Comparison of ENCODE assay signal across 1 cellular context in genomic region chr17:40218740-40219072, GRCh38.
TF ChIP-seq lines count a peak whose summit lies in the region.

No MANE protein-coding gene starts in this region.

TF ChIP-seq in H1, 55 proteins besides CTCF, POLR2A, EP300 and RAD21 (continued from another document):
- TF ChIP-seq MAFK (IDR thresholded peaks at IDR 0.05; ENCODE audit: low read depth, low read length): no peak
- TF ChIP-seq SIN3A (conservative IDR thresholded peaks at IDR 0.05 in 1 of 2, IDR thresholded peaks at IDR 0.05 in 1 of 2; ENCODE audit: low read depth in 1 of 2, low read length in 2 of 2): peak; percentile 27 to 38; a peak in 2 of 4 replicates
- TF ChIP-seq SAP30 (IDR thresholded peaks at IDR 0.05; ENCODE audit: insufficient read depth, insufficient replicate concordance, low read length): peak; percentile 62
- no peak for TF ChIP-seq YY1 (IDR thresholded peaks at IDR 0.05; ENCODE audit: low read depth, low read length)
- TF ChIP-seq BACH1 (IDR thresholded peaks at IDR 0.05; ENCODE audit: low read length): no peak
